Comparison of ENCODE assay signal across 22 cellular contexts in genomic region chr11:18364495-18365047, GRCh38. TPM values are rescaled to one million over a fixed set of nuclear protein-coding genes. Genes with fewer than 3 reads are reported as not detected.
DNase-seq lines count a peak whose midpoint lies in the region; ATAC-seq and TF ChIP-seq lines count a peak whose summit lies in the region.
"Had no signal": no experiment of that assay in that cellular context is flagged by ENCODE, and none has a peak within 500 bp of the region (broad histone marks: within the 10 kb centered on the region; RNA-seq: fewer than 3 reads in every experiment).

No MANE protein-coding gene starts in this region.

- H3K27me3 Mint-ChIP-seq in CD4-positive, CD25-positive, alpha-beta regulatory T cell, result no peaks in the 10 kb centered on the region
- H3K27me3 Mint-ChIP-seq in activated T-helper 17 cell treated with anti-CD3 and anti-CD28 coated beads, Interleukin-2, amount 50 U/mL, for 72 hours, result no peaks in the 10 kb centered on the region

- no peaks in the 10 kb centered on the region for H3K9me3 Mint-ChIP-seq in CD4-positive, CD25-positive, alpha-beta regulatory T cell
- no peaks in the 10 kb centered on the region for H3K9me3 Mint-ChIP-seq in activated T-helper 17 cell treated with anti-CD3 and anti-CD28 coated beads, Interleukin-2, amount 50 U/mL, for 72 hours
- H3K9me3 Mint-ChIP-seq: H9 had no signal

- H3K4me1 ChIP-seq in CD4-positive, CD25-positive, alpha-beta regulatory T cell (ENCODE audit: control insufficient read depth, insufficient read depth, low read length, poor library complexity, severe bottlenecking), result no peaks in the 10 kb centered on the region

- ATAC-seq in CD4-positive, CD25-positive, alpha-beta regulatory T cell (ENCODE audit: low read depth in 2 of 2), result no peak
- no peak for ATAC-seq in activated T-helper 17 cell treated with anti-CD3 and anti-CD28 coated beads, Interleukin-2, amount 50 U/mL, for 72 hours (replicated peaks)
- no peak for ATAC-seq in GM18909 (IDR thresholded peaks at IDR 0.05; ENCODE audit: poor library complexity, unreplicated experiment)
- ATAC-seq in HG02623 (IDR thresholded peaks at IDR 0.05; ENCODE audit: unreplicated experiment), result no peak
- ATAC-seq: HepG2, SK-N-SH treated with all-trans-retinoic acid at 6 μM for 48 hours had no signal

- H3K27me3 ChIP-seq in CD4-positive, CD25-positive, alpha-beta regulatory T cell (ENCODE audit: control insufficient read depth, insufficient read depth, low read length), result no peaks in the 10 kb centered on the region

- peaks cover 73% of the 10 kb centered on the region for H3K36me3 ChIP-seq in CD4-positive, CD25-positive, alpha-beta regulatory T cell (ENCODE audit: control insufficient read depth, insufficient read depth, low read length)

- DNase-seq in CD4-positive, CD25-positive, alpha-beta regulatory T cell, result no peak
- peak; percentile 43 for DNase-seq in fibroblast of the aortic adventitia (ENCODE audit: low read depth)
- DNase-seq in superior temporal gyrus (ENCODE audit: extremely low spot score), result peak; percentile 50
- DNase-seq in DMS53 treated with DMSO at 0.1 percent for 48 hours (lab: John Stamatoyannopoulos, UW; ENCODE audit: unreplicated experiment), result no peak
- DNase-seq: DMS79, H9, KBM-7, MM.1S, NCI-H1048, NCI-H1417 treated with DMSO at 0.1 percent for 48 hours, NCI-H187, NCI-H2107, SIG-M5 had no signal

- no peak overlapping the region for H3K27ac ChIP-seq in CD4-positive, CD25-positive, alpha-beta regulatory T cell (ENCODE audit: insufficient read depth, low read length, poor library complexity, severe bottlenecking)
- H3K27ac ChIP-seq: C4-2B, HL-60 had no signal

- H3K27ac Mint-ChIP-seq in CD4-positive, CD25-positive, alpha-beta regulatory T cell, result peak overlapping the region in 2 of 3 donors; percentile 44 to 61
- peak overlapping the region; percentile 52 for H3K27ac Mint-ChIP-seq in activated T-helper 17 cell treated with anti-CD3 and anti-CD28 coated beads, Interleukin-2, amount 50 U/mL, for 72 hours
- H3K27ac Mint-ChIP-seq: H9 had no signal

- H3K4me3 Mint-ChIP-seq in CD4-positive, CD25-positive, alpha-beta regulatory T cell, result no peak overlapping the region
- H3K4me3 Mint-ChIP-seq in activated T-helper 17 cell treated with anti-CD3 and anti-CD28 coated beads, Interleukin-2, amount 50 U/mL, for 72 hours, result no peak overlapping the region
- H3K4me3 Mint-ChIP-seq: H9 had no signal

- H3K9me3 ChIP-seq in CD4-positive, CD25-positive, alpha-beta regulatory T cell (ENCODE audit: control insufficient read depth in 2 of 2, low read length in 2 of 2), result no peaks in the 10 kb centered on the region

- H3K36me3 Mint-ChIP-seq in CD4-positive, CD25-positive, alpha-beta regulatory T cell, result peaks cover 27% of the 10 kb centered on the region
- peaks cover 83% of the 10 kb centered on the region for H3K36me3 Mint-ChIP-seq in activated T-helper 17 cell treated with anti-CD3 and anti-CD28 coated beads, Interleukin-2, amount 50 U/mL, for 72 hours (ENCODE audit: low read depth)

- no peak overlapping the region for H3K4me3 ChIP-seq in CD4-positive, CD25-positive, alpha-beta regulatory T cell (ENCODE audit: low read depth, low read length)
- H3K4me3 ChIP-seq in fibroblast of the aortic adventitia (ENCODE audit: low read depth, low read length), result no peak overlapping the region

- no peak for TF ChIP-seq CTCF in fibroblast of the aortic adventitia (IDR thresholded peaks at IDR 0.05; ENCODE audit: insufficient read depth, low read length)

- H3K4me1 Mint-ChIP-seq in CD4-positive, CD25-positive, alpha-beta regulatory T cell, result peaks cover 5 to 9% (median 7%) of the 10 kb centered on the region in 4 donors
- H3K4me1 Mint-ChIP-seq in activated T-helper 17 cell treated with anti-CD3 and anti-CD28 coated beads, Interleukin-2, amount 50 U/mL, for 72 hours, result no peaks in the 10 kb centered on the region
- H3K4me1 Mint-ChIP-seq: H9 had no signal

RNA-seq across cellular contexts. Expression of gene LDHA, which starts 29.8 kb away (rescaled TPM):
- total RNA-seq in CD4-positive, CD25-positive, alpha-beta regulatory T cell, result 234 TPM
- 100 to 1,000 TPM; 361 to 569 (median 446) TPM for polyA plus RNA-seq in CD4-positive, CD25-positive, alpha-beta regulatory T cell
- 1,000 to 10,000 TPM; 1,801 to 2,195 TPM for total RNA-seq in activated T-helper 17 cell treated with anti-CD3 and anti-CD28 coated beads, Interleukin-2, amount 50 U/mL, for 72 hours
- 404 and 1,021 TPM in 2 replicates for total RNA-seq in fibroblast of the aortic adventitia (ENCODE audit: low replicate concordance)

RNA-seq across cellular contexts. Expression of gene GTF2H1, which starts 42.2 kb away (rescaled TPM):
- 25.8 TPM for total RNA-seq in CD4-positive, CD25-positive, alpha-beta regulatory T cell
- 10 to 100 TPM; 29.2 to 32.0 (median 30.3) TPM for polyA plus RNA-seq in CD4-positive, CD25-positive, alpha-beta regulatory T cell
- 10 to 100 TPM; 48.9 to 54.2 TPM for total RNA-seq in activated T-helper 17 cell treated with anti-CD3 and anti-CD28 coated beads, Interleukin-2, amount 50 U/mL, for 72 hours
- 71.5 and 95.4 TPM in 2 replicates for total RNA-seq in fibroblast of the aortic adventitia (ENCODE audit: low replicate concordance)

RNA-seq across cellular contexts. Expression of gene HPS5, which starts 42.6 kb away (rescaled TPM):
- total RNA-seq in CD4-positive, CD25-positive, alpha-beta regulatory T cell, result 13.0 TPM
- polyA plus RNA-seq in CD4-positive, CD25-positive, alpha-beta regulatory T cell, result 10 to 100 TPM; 14.3 to 18.6 (median 15.4) TPM
- 10 to 100 TPM; 17.9 to 23.5 TPM for total RNA-seq in activated T-helper 17 cell treated with anti-CD3 and anti-CD28 coated beads, Interleukin-2, amount 50 U/mL, for 72 hours
- total RNA-seq in fibroblast of the aortic adventitia (ENCODE audit: low replicate concordance), result 32.3 and 43.3 TPM in 2 replicates

RNA-seq across cellular contexts. Expression of gene LDHC, which starts 47.5 kb away (rescaled TPM):
- total RNA-seq in CD4-positive, CD25-positive, alpha-beta regulatory T cell, result not detected
- polyA plus RNA-seq in CD4-positive, CD25-positive, alpha-beta regulatory T cell, result 1 to 10 TPM in 1 of 4 donors, not detected in 3; 3.1 TPM
- total RNA-seq in activated T-helper 17 cell treated with anti-CD3 and anti-CD28 coated beads, Interleukin-2, amount 50 U/mL, for 72 hours, result under 1 TPM in 1 of 2 donors, not detected in 1; 0.63 TPM
- total RNA-seq in fibroblast of the aortic adventitia (ENCODE audit: low replicate concordance), result 0.33 TPM in 1 of 2 replicates, not detected in the other
- total RNA-seq: A673, HepG2, HT-29 had no signal
- polyA plus RNA-seq: HepG2 had no signal

Comparison
In these comparisons a context has a peak if more than half of its experiments do, and no peak if none do; other contexts are left out.
1. DNase-seq: peak in fibroblast of the aortic adventitia (single experiment) and superior temporal gyrus (single experiment); none in CD4-positive, CD25-positive, alpha-beta regulatory T cell (0 of 3) and DMS53 treated with DMSO at 0.1 percent for 48 hours (single experiment).